Comparison of ENCODE assay signal across 8 cellular contexts in the genomic region with DNA sequence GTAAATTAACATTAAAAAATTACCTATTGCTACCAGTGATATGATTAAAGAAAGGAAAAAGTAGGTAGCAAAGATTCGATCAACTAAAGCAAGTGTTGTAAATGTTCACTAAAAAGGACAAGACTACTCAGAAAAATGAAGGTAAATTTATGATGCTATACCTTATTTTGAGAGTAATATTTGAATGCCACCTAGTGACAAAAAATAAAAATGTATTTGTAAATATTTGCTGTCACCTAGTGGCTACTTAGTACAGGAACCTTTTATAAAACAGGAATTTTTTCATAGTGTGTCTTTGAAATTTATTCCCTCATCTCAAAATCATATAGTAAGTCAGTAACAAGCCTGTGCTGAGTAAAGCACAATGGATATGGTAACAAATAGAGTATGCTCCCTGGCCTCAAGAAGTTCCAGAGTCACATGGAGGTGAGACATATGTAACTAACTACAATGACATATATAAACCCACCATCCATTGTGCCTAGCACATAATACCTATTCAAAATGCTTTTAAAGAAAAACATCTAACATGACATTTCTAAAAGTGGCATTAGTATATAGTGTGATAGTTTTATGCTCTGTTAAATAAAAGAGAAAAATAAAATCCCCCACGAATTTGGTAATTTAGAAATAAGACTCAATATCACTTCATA.
DNase-seq lines count a peak whose midpoint lies in the region; ATAC-seq, FAIRE-seq and TF ChIP-seq lines count a peak whose summit lies in the region.

No MANE protein-coding gene starts in this region.

- H3K4me1 Mint-ChIP-seq in glutamatergic neuron (ENCODE audit: low read depth, unreplicated experiment) = peaks cover 7% of the 10 kb centered on the region

- H3K9me3 Mint-ChIP-seq in glutamatergic neuron (ENCODE audit: unreplicated experiment) = no peaks in the 10 kb centered on the region

- ATAC-seq in GM18519 (IDR thresholded peaks at IDR 0.05; ENCODE audit: low FRiP score, unreplicated experiment) (peak; percentile 55), HG02642 (IDR thresholded peaks at IDR 0.05; ENCODE audit: poor library complexity, unreplicated experiment) (no peak), HG03045 (IDR thresholded peaks at IDR 0.05; ENCODE audit: unreplicated experiment) (no peak)

- no peak overlapping the region for H3K27ac Mint-ChIP-seq in glutamatergic neuron (ENCODE audit: unreplicated experiment)

- FAIRE-seq in A204.1 (lab: Jason Lieb, UNC) = peak; percentile 95

- peak; percentile 69 for TF ChIP-seq CTCF in glutamatergic neuron (IDR thresholded peaks at IDR 0.05; ENCODE audit: partially characterized antibody, unreplicated experiment)

- DNase-seq in LHCN-M2 (ENCODE audit: low read depth) (peak; percentile 45), RPMI7951 (ENCODE audit: low read depth) (peak; percentile 19), glutamatergic neuron (no peak)
- DNase-seq in NK-92 treated with Interleukin-12 subunit alpha and Interleukin-12 subunit beta, amount 100 ng/mL, for 24 hours (lab: John Stamatoyannopoulos, UW) = no peak

- no peaks in the 10 kb centered on the region for H3K36me3 Mint-ChIP-seq in glutamatergic neuron (ENCODE audit: unreplicated experiment)

- H3K4me3 Mint-ChIP-seq in glutamatergic neuron (ENCODE audit: unreplicated experiment) = no peak overlapping the region

- no peaks in the 10 kb centered on the region for H3K27me3 Mint-ChIP-seq in glutamatergic neuron (ENCODE audit: unreplicated experiment)

Comparison
In these comparisons a context has a peak if more than half of its experiments do, and no peak if none do; other contexts are left out.
1. DNase-seq: peak in LHCN-M2 (single experiment) and RPMI7951 (single experiment); none in glutamatergic neuron (single experiment) and NK-92 treated with Interleukin-12 subunit alpha and Interleukin-12 subunit beta, amount 100 ng/mL, for 24 hours (single experiment).